Comparison of ENCODE assay signal across 1 cellular context in the genomic region with DNA sequence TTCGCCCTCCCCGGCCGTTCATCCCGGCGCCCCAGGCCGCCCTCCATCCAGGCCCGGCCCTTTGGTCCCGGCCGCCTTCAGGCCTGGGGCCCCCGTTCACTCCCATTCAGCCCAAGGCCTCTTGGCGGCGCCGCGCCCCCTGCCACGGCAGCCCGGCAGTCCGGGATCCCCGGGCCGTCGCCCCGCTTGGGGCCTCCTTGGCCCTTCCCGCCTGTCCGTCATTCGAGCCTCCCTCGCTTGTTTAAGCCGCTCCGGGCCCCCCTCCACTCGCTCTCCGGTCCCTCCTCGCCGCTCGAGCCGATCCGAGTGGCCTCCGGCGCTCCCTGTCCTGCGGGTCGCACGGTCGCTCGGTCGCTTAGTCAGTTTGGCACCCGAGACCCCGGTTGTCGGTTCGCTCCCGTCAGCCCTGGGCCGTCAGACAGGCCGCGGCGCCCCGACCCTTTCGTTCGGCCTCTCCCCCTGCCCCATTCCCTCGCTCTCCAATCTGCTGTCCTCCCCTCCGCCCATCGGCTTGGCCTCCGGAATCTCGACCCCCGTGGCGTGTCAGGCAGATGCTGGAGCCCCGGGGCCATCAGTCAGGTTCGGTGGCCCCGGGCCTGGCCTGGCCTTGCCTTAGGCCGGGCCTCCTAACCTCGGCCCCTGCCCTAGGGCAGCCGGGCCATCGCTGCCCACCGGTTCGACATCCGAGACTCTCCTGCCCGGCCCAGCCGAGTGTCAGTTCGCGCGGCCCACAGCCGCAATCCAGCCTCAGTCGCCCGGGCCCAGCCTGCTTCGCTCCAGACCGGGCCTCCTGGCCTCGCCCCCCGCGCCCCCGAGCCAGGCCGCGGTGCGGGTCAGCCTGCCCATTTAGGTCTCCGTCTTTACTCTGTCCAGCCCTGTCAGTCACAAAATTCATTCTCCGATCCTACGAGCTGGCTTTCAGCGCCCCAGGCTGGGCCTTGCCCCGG.
TF ChIP-seq lines count a peak whose summit lies in the region.

No MANE protein-coding gene starts in this region.

TF ChIP-seq in HepG2, 621 proteins besides CTCF, POLR2A, EP300 and RAD21 (continued from another document and continues in another):
- TF ChIP-seq, protein P1, sequence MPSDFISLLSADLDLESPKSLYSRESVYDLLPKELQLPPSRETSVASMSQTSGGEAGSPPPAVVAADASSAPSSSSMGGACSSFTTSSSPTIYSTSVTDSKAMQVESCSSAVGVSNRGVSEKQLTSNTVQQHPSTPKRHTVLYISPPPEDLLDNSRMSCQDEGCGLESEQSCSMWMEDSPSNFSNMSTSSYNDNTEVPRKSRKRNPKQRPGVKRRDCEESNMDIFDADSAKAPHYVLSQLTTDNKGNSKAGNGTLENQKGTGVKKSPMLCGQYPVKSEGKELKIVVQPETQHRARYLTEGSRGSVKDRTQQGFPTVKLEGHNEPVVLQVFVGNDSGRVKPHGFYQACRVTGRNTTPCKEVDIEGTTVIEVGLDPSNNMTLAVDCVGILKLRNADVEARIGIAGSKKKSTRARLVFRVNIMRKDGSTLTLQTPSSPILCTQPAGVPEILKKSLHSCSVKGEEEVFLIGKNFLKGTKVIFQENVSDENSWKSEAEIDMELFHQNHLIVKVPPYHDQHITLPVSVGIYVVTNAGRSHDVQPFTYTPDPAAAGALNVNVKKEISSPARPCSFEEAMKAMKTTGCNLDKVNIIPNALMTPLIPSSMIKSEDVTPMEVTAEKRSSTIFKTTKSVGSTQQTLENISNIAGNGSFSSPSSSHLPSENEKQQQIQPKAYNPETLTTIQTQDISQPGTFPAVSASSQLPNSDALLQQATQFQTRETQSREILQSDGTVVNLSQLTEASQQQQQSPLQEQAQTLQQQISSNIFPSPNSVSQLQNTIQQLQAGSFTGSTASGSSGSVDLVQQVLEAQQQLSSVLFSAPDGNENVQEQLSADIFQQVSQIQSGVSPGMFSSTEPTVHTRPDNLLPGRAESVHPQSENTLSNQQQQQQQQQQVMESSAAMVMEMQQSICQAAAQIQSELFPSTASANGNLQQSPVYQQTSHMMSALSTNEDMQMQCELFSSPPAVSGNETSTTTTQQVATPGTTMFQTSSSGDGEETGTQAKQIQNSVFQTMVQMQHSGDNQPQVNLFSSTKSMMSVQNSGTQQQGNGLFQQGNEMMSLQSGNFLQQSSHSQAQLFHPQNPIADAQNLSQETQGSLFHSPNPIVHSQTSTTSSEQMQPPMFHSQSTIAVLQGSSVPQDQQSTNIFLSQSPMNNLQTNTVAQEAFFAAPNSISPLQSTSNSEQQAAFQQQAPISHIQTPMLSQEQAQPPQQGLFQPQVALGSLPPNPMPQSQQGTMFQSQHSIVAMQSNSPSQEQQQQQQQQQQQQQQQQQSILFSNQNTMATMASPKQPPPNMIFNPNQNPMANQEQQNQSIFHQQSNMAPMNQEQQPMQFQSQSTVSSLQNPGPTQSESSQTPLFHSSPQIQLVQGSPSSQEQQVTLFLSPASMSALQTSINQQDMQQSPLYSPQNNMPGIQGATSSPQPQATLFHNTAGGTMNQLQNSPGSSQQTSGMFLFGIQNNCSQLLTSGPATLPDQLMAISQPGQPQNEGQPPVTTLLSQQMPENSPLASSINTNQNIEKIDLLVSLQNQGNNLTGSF (CRISPR knock-in tag; IDR thresholded peaks at IDR 0.05) = peak; percentile 78; the same call in 1 of the 2 replicates
- TF ChIP-seq, protein P2, sequence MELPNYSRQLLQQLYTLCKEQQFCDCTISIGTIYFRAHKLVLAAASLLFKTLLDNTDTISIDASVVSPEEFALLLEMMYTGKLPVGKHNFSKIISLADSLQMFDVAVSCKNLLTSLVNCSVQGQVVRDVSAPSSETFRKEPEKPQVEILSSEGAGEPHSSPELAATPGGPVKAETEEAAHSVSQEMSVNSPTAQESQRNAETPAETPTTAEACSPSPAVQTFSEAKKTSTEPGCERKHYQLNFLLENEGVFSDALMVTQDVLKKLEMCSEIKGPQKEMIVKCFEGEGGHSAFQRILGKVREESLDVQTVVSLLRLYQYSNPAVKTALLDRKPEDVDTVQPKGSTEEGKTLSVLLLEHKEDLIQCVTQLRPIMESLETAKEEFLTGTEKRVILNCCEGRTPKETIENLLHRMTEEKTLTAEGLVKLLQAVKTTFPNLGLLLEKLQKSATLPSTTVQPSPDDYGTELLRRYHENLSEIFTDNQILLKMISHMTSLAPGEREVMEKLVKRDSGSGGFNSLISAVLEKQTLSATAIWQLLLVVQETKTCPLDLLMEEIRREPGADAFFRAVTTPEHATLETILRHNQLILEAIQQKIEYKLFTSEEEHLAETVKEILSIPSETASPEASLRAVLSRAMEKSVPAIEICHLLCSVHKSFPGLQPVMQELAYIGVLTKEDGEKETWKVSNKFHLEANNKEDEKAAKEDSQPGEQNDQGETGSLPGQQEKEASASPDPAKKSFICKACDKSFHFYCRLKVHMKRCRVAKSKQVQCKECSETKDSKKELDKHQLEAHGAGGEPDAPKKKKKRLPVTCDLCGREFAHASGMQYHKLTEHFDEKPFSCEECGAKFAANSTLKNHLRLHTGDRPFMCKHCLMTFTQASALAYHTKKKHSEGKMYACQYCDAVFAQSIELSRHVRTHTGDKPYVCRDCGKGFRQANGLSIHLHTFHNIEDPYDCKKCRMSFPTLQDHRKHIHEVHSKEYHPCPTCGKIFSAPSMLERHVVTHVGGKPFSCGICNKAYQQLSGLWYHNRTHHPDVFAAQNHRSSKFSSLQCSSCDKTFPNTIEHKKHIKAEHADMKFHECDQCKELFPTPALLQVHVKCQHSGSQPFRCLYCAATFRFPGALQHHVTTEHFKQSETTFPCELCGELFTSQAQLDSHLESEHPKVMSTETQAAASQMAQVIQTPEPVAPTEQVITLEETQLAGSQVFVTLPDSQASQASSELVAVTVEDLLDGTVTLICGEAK (IDR thresholded peaks at IDR 0.05) = no peak
- TF ChIP-seq, protein P2 (CRISPR knock-in tag; IDR thresholded peaks at IDR 0.05) = 0 out of 2 replicates have a peak, but pooled peaks have one; percentile 24
- TF ChIP-seq ZNF75D (CRISPR knock-in tag; IDR thresholded peaks at IDR 0.05; ENCODE audit: borderline replicate concordance) (peak; percentile 62; the same call in 1 of the 2 replicates), ZNF569 (CRISPR knock-in tag; IDR thresholded peaks at IDR 0.05; ENCODE audit: borderline replicate concordance) (no peak), ZFP36L2 (CRISPR knock-in tag; IDR thresholded peaks at IDR 0.05) (0 out of 2 replicates have a peak, but pooled peaks have one; percentile 30), TBX2 (CRISPR knock-in tag; IDR thresholded peaks at IDR 0.05; ENCODE audit: borderline replicate concordance) (peak; percentile 66), ZSCAN30 (CRISPR knock-in tag; IDR thresholded peaks at IDR 0.05) (peak; percentile 63; the same call in 1 of the 2 replicates), BRCA1 (CRISPR knock-in tag; IDR thresholded peaks at IDR 0.05) (0 out of 2 replicates have a peak, but pooled peaks have one; percentile 24), ZNF598 (CRISPR knock-in tag; IDR thresholded peaks at IDR 0.05; ENCODE audit: borderline replicate concordance) (no peak), ZBTB20 (CRISPR knock-in tag; IDR thresholded peaks at IDR 0.05; ENCODE audit: borderline replicate concordance, low read depth) (no peak), HIVEP1 (CRISPR knock-in tag; IDR thresholded peaks at IDR 0.05) (no peak), ZNF558 (CRISPR knock-in tag; IDR thresholded peaks at IDR 0.05; ENCODE audit: borderline replicate concordance) (peak; percentile 80; the same call in 1 of the 2 replicates), HOXA9 (CRISPR knock-in tag; IDR thresholded peaks at IDR 0.05; ENCODE audit: borderline replicate concordance) (no peak), ZNF225 (CRISPR knock-in tag; IDR thresholded peaks at IDR 0.05) (peak; percentile 19; the same call in 1 of the 2 replicates)
- TF ChIP-seq, protein P3, sequence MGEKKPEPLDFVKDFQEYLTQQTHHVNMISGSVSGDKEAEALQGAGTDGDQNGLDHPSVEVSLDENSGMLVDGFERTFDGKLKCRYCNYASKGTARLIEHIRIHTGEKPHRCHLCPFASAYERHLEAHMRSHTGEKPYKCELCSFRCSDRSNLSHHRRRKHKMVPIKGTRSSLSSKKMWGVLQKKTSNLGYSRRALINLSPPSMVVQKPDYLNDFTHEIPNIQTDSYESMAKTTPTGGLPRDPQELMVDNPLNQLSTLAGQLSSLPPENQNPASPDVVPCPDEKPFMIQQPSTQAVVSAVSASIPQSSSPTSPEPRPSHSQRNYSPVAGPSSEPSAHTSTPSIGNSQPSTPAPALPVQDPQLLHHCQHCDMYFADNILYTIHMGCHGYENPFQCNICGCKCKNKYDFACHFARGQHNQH (CRISPR knock-in tag; IDR thresholded peaks at IDR 0.05) = no peak; the same call in 1 of the 2 replicates
- TF ChIP-seq, protein P4, sequence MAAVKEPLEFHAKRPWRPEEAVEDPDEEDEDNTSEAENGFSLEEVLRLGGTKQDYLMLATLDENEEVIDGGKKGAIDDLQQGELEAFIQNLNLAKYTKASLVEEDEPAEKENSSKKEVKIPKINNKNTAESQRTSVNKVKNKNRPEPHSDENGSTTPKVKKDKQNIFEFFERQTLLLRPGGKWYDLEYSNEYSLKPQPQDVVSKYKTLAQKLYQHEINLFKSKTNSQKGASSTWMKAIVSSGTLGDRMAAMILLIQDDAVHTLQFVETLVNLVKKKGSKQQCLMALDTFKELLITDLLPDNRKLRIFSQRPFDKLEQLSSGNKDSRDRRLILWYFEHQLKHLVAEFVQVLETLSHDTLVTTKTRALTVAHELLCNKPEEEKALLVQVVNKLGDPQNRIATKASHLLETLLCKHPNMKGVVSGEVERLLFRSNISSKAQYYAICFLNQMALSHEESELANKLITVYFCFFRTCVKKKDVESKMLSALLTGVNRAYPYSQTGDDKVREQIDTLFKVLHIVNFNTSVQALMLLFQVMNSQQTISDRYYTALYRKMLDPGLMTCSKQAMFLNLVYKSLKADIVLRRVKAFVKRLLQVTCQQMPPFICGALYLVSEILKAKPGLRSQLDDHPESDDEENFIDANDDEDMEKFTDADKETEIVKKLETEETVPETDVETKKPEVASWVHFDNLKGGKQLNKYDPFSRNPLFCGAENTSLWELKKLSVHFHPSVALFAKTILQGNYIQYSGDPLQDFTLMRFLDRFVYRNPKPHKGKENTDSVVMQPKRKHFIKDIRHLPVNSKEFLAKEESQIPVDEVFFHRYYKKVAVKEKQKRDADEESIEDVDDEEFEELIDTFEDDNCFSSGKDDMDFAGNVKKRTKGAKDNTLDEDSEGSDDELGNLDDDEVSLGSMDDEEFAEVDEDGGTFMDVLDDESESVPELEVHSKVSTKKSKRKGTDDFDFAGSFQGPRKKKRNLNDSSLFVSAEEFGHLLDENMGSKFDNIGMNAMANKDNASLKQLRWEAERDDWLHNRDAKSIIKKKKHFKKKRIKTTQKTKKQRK (IDR thresholded peaks at IDR 0.05; ENCODE audit: low read length) = no peak
- TF ChIP-seq, protein P5, sequence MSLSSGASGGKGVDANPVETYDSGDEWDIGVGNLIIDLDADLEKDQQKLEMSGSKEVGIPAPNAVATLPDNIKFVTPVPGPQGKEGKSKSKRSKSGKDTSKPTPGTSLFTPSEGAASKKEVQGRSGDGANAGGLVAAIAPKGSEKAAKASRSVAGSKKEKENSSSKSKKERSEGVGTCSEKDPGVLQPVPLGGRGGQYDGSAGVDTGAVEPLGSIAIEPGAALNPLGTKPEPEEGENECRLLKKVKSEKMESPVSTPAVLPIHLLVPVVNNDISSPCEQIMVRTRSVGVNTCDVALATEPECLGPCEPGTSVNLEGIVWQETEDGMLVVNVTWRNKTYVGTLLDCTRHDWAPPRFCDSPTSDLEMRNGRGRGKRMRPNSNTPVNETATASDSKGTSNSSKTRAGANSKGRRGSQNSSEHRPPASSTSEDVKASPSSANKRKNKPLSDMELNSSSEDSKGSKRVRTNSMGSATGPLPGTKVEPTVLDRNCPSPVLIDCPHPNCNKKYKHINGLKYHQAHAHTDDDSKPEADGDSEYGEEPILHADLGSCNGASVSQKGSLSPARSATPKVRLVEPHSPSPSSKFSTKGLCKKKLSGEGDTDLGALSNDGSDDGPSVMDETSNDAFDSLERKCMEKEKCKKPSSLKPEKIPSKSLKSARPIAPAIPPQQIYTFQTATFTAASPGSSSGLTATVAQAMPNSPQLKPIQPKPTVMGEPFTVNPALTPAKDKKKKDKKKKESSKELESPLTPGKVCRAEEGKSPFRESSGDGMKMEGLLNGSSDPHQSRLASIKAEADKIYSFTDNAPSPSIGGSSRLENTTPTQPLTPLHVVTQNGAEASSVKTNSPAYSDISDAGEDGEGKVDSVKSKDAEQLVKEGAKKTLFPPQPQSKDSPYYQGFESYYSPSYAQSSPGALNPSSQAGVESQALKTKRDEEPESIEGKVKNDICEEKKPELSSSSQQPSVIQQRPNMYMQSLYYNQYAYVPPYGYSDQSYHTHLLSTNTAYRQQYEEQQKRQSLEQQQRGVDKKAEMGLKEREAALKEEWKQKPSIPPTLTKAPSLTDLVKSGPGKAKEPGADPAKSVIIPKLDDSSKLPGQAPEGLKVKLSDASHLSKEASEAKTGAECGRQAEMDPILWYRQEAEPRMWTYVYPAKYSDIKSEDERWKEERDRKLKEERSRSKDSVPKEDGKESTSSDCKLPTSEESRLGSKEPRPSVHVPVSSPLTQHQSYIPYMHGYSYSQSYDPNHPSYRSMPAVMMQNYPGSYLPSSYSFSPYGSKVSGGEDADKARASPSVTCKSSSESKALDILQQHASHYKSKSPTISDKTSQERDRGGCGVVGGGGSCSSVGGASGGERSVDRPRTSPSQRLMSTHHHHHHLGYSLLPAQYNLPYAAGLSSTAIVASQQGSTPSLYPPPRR (CRISPR knock-in tag; IDR thresholded peaks at IDR 0.05; ENCODE audit: borderline replicate concordance) = no peak
